1 cellular context compared by ENCODE assay signal in the genomic region with DNA sequence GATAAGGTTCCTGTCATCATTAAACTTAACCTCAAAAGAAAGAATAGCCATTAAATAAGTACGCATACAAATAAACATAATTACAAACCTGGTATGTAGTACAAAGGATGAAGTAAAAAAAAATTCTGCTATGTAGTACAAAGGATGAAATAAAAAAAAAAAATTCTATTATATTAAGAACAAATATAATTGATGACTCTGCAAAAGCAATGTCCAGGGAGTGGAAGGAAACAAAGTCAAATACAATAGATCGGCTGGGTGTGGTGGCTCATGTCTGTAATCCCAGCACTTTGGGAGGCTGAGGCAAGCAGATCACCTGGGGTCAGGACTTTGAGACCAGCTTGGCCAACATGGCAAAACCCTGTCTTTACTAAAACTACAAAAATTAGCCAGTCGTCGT.
TF ChIP-seq lines count a peak whose summit lies in the region.

No MANE protein-coding gene starts in this region.

TF ChIP-seq in HepG2, 621 proteins besides CTCF, POLR2A, EP300 and RAD21:
- no peak for TF ChIP-seq ZNF878 (CRISPR knock-in tag; IDR thresholded peaks at IDR 0.05)
- TF ChIP-seq MAFF (IDR thresholded peaks at IDR 0.05; ENCODE audit: low read depth, low read length): peak; percentile 74
- TF ChIP-seq ATF2 (CRISPR knock-in tag; IDR thresholded peaks at IDR 0.05): no peak
- no peak for TF ChIP-seq ZNF589 (CRISPR knock-in tag; conservative IDR thresholded peaks at IDR 0.05)
- TF ChIP-seq DBP (CRISPR knock-in tag; IDR thresholded peaks at IDR 0.05; ENCODE audit: not compliant biosample characterization): no peak
- TF ChIP-seq, protein P1, sequence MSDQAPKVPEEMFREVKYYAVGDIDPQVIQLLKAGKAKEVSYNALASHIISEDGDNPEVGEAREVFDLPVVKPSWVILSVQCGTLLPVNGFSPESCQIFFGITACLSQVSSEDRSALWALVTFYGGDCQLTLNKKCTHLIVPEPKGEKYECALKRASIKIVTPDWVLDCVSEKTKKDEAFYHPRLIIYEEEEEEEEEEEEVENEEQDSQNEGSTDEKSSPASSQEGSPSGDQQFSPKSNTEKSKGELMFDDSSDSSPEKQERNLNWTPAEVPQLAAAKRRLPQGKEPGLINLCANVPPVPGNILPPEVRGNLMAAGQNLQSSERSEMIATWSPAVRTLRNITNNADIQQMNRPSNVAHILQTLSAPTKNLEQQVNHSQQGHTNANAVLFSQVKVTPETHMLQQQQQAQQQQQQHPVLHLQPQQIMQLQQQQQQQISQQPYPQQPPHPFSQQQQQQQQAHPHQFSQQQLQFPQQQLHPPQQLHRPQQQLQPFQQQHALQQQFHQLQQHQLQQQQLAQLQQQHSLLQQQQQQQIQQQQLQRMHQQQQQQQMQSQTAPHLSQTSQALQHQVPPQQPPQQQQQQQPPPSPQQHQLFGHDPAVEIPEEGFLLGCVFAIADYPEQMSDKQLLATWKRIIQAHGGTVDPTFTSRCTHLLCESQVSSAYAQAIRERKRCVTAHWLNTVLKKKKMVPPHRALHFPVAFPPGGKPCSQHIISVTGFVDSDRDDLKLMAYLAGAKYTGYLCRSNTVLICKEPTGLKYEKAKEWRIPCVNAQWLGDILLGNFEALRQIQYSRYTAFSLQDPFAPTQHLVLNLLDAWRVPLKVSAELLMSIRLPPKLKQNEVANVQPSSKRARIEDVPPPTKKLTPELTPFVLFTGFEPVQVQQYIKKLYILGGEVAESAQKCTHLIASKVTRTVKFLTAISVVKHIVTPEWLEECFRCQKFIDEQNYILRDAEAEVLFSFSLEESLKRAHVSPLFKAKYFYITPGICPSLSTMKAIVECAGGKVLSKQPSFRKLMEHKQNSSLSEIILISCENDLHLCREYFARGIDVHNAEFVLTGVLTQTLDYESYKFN (CRISPR knock-in tag; conservative IDR thresholded peaks at IDR 0.05): no peak
- TF ChIP-seq CREB1 (IDR thresholded peaks at IDR 0.05): no peak
- TF ChIP-seq CREB1 (CRISPR knock-in tag; IDR thresholded peaks at IDR 0.05): no peak
- no peak for TF ChIP-seq ZNF879 (CRISPR knock-in tag; IDR thresholded peaks at IDR 0.05)
- no peak for TF ChIP-seq ZC3H4 (CRISPR knock-in tag; IDR thresholded peaks at IDR 0.05; ENCODE audit: borderline replicate concordance)
- peak; percentile 66 to 87 for TF ChIP-seq MAFK (conservative IDR thresholded peaks at IDR 0.05 in 1 of 2, IDR thresholded peaks at IDR 0.05 in 1 of 2; ENCODE audit: low read length in 2 of 2)
- TF ChIP-seq SYNCRIP (IDR thresholded peaks at IDR 0.05; ENCODE audit: insufficient read depth, low read depth, low read length): no peak
- no peak for TF ChIP-seq ELF4 (CRISPR knock-in tag; IDR thresholded peaks at IDR 0.05; ENCODE audit: borderline replicate concordance)
- no peak for TF ChIP-seq MAF1 (CRISPR knock-in tag; IDR thresholded peaks at IDR 0.05; ENCODE audit: borderline replicate concordance)
- no peak for TF ChIP-seq ZNF282 (IDR thresholded peaks at IDR 0.05; ENCODE audit: partially characterized antibody)
- no peak for TF ChIP-seq ZNF557 (CRISPR knock-in tag; IDR thresholded peaks at IDR 0.05)
- TF ChIP-seq MXI1 (IDR thresholded peaks at IDR 0.05; ENCODE audit: borderline replicate concordance, low read depth, low read length): no peak
- TF ChIP-seq ZNF747 (CRISPR knock-in tag; IDR thresholded peaks at IDR 0.05; ENCODE audit: borderline replicate concordance): no peak
TF ChIP-seq in HepG2: peak in this region for 2.
